8 cellular contexts compared by ENCODE assay signal in the genomic region with DNA sequence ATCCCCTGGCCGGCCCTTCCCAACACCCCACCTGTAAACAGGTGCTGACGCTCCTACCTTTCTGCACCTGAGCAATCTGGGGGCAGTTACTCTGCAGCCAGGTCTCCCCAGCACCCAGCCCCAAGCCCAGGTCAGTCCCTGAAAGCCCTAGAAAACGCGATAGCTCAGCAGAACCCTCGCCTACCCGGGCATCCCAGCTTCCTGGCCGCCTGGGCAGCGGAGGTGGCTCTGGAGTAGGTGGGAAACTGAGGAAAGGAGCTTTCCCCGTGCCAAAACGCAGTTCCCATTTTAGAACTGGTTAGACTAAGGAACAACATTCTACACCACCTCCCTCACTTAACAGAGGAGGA. TPM values are rescaled to one million over a fixed set of nuclear protein-coding genes. Genes with fewer than 3 reads are reported as not detected.
DNase-seq lines count a peak whose midpoint lies in the region; ATAC-seq, FAIRE-seq and TF ChIP-seq lines count a peak whose summit lies in the region.

No MANE protein-coding gene starts in this region.

- TF ChIP-seq CTCF in GM13976 (IDR thresholded peaks at IDR 0.05; ENCODE audit: borderline replicate concordance, control extremely low read depth, extremely low read depth, insufficient read depth, missing control alignments), result no peak

- peak; percentile 4 for ATAC-seq in HG02840 (IDR thresholded peaks at IDR 0.05; ENCODE audit: low FRiP score, unreplicated experiment)
- peak; percentile 2 to 13 for ATAC-seq in activated naive CD4-positive, alpha-beta T cell treated with anti-CD3 and anti-CD28 coated beads, Interleukin-2, amount 50 U/mL, for 72 hours
- ATAC-seq in stimulated activated naive CD8-positive, alpha-beta T cell treated with anti-CD3 and anti-CD28 coated beads, Interleukin-15, amount 100 ng/mL, for 72 hours, result peak; percentile 22
- no peak for ATAC-seq in HG03442 (IDR thresholded peaks at IDR 0.05; ENCODE audit: unreplicated experiment)

- no peaks in the 10 kb centered on the region for H3K9me3 Mint-ChIP-seq in activated naive CD4-positive, alpha-beta T cell treated with anti-CD3 and anti-CD28 coated beads, Interleukin-2, amount 50 U/mL, for 72 hours
- H3K9me3 Mint-ChIP-seq in stimulated activated naive CD8-positive, alpha-beta T cell treated with anti-CD3 and anti-CD28 coated beads, Interleukin-15, amount 100 ng/mL, for 72 hours, result no peaks in the 10 kb centered on the region

- no peak for FAIRE-seq in GM19239 (lab: Jason Lieb, UNC)

- H3K4me3 Mint-ChIP-seq in stimulated activated naive CD8-positive, alpha-beta T cell treated with anti-CD3 and anti-CD28 coated beads, Interleukin-15, amount 100 ng/mL, for 72 hours, result peak overlapping the region; percentile 84 to 93

- H3K27me3 Mint-ChIP-seq in stimulated activated naive CD8-positive, alpha-beta T cell treated with anti-CD3 and anti-CD28 coated beads, Interleukin-15, amount 100 ng/mL, for 72 hours, result peaks cover 22% of the 10 kb centered on the region

- peaks cover 31% of the 10 kb centered on the region for H3K4me1 Mint-ChIP-seq in stimulated activated naive CD8-positive, alpha-beta T cell treated with anti-CD3 and anti-CD28 coated beads, Interleukin-15, amount 100 ng/mL, for 72 hours

- H3K27ac Mint-ChIP-seq in activated naive CD4-positive, alpha-beta T cell treated with anti-CD3 and anti-CD28 coated beads, Interleukin-2, amount 50 U/mL, for 72 hours, result peak overlapping the region in 1 of 2 donors; percentile 23
- peak overlapping the region; percentile 68 to 88 for H3K27ac Mint-ChIP-seq in stimulated activated naive CD8-positive, alpha-beta T cell treated with anti-CD3 and anti-CD28 coated beads, Interleukin-15, amount 100 ng/mL, for 72 hours

- no peaks in the 10 kb centered on the region for H3K36me3 Mint-ChIP-seq in activated naive CD4-positive, alpha-beta T cell treated with anti-CD3 and anti-CD28 coated beads, Interleukin-2, amount 50 U/mL, for 72 hours

- no peak for DNase-seq in activated naive CD4-positive, alpha-beta T cell treated with anti-CD3 and anti-CD28 coated beads, Interleukin-2, amount 50 U/mL, for 72 hours (ENCODE audit: low spot score in 2 of 2)
- peak; percentile 17 for DNase-seq in iPS-NIHi11 (ENCODE audit: low spot score)
- no peak for DNase-seq in stimulated activated naive CD8-positive, alpha-beta T cell treated with anti-CD3 and anti-CD28 coated beads, Interleukin-15, amount 100 ng/mL, for 72 hours
- no peak for DNase-seq in GM19239 (ENCODE audit: insufficient read length, low spot score)
- DNase-seq in effector CD4-positive, alpha-beta T cell, result no peak
- DNase-seq in GM13976 (ENCODE audit: low spot score), result no peak

- in situ Hi-C loops in GM13976 (cut with MboI; ENCODE audit: low sequenced_read_pairs, unreplicated experiment), result no loop called here

RNA-seq across cellular contexts. Expression of a gene that starts 0.4 kb away (rescaled TPM):
- 1 to 10 TPM; 4.6 to 7.5 TPM for total RNA-seq in activated naive CD4-positive, alpha-beta T cell treated with anti-CD3 and anti-CD28 coated beads, Interleukin-2, amount 50 U/mL, for 72 hours

RNA-seq across cellular contexts. Expression of a gene that starts 44.7 kb away (rescaled TPM):
- total RNA-seq in activated naive CD4-positive, alpha-beta T cell treated with anti-CD3 and anti-CD28 coated beads, Interleukin-2, amount 50 U/mL, for 72 hours, result under 1 TPM in 1 of 2 donors, not detected in 1; 0.19 TPM
